1 cellular context compared by ENCODE assay signal in genomic region chr4:89708903-89709361, GRCh38.
TF ChIP-seq lines count a peak whose summit lies in the region.

No MANE protein-coding gene starts in this region.

TF ChIP-seq in HepG2, 621 proteins besides CTCF, POLR2A, EP300 and RAD21 (continued from another document):
- TF ChIP-seq HIC2 (CRISPR knock-in tag; IDR thresholded peaks at IDR 0.05; ENCODE audit: low read depth) (no peak), ZFP82 (CRISPR knock-in tag; IDR thresholded peaks at IDR 0.05; ENCODE audit: borderline replicate concordance) (no peak), ZNF263 (CRISPR knock-in tag; IDR thresholded peaks at IDR 0.05) (no peak)
